Comparison of ENCODE assay signal across 1 cellular context in genomic region chrX:41475166-41475565, GRCh38.
TF ChIP-seq lines count a peak whose summit lies in the region.

No MANE protein-coding gene starts in this region.

TF ChIP-seq in H1, 55 proteins besides CTCF, POLR2A, EP300 and RAD21:
- TF ChIP-seq TCF12 (IDR thresholded peaks at IDR 0.05; ENCODE audit: low read depth, low read length) (no peak), CHD2 (IDR thresholded peaks at IDR 0.05; ENCODE audit: low read length) (no peak), RFX5 (IDR thresholded peaks at IDR 0.05; ENCODE audit: borderline replicate concordance, low read depth, low read length) (peak; percentile 46; the same call in 1 of the 2 replicates), HDAC2 (IDR thresholded peaks at IDR 0.05; ENCODE audit: borderline replicate concordance in 1 of 2, low read depth in 2 of 2, low read length in 2 of 2) (no peak), NANOG (IDR thresholded peaks at IDR 0.05; ENCODE audit: insufficient read depth, low read depth, low read length, poor library complexity, severe bottlenecking) (peak; percentile 53), KDM1A (IDR thresholded peaks at IDR 0.05; ENCODE audit: borderline replicate concordance, low read length) (no peak), SIX5 (IDR thresholded peaks at IDR 0.05; ENCODE audit: low read depth, low read length) (no peak), TAF7 (optimal IDR thresholded peaks at IDR 0.05; ENCODE audit: borderline replicate concordance, low read depth, low read length) (no peak), CHD7 (IDR thresholded peaks at IDR 0.05; ENCODE audit: insufficient replicate concordance, low read length) (peak; percentile 37)
TF ChIP-seq in H1: peak in this region for 3.
